Comparison of ENCODE assay signal across 8 cellular contexts in genomic region chr19:17103177-17103576, GRCh38. TPM values are rescaled to one million over a fixed set of nuclear protein-coding genes. Genes with fewer than 3 reads are reported as not detected.
A peak's percentile ranks its signal among the peaks of the same experiment; 100 is the strongest.
DNase-seq lines count a peak whose midpoint lies in the region; ATAC-seq, FAIRE-seq and TF ChIP-seq lines count a peak whose summit lies in the region.

No MANE protein-coding gene starts in this region.

- H3K4me2 ChIP-seq in HCT116 (ENCODE audit: low read length) (no peak overlapping the region), mesenchymal stem cell (ENCODE audit: low read length, poor library complexity, severe bottlenecking) (no peak overlapping the region)

- H3K27me3 ChIP-seq in Caco-2 (replicated peaks; ENCODE audit: control insufficient read depth, insufficient read depth, low read length) = no peaks in the 10 kb centered on the region
- no peaks in the 10 kb centered on the region for H3K27me3 ChIP-seq in HCT116 (ENCODE audit: insufficient read depth, low read length)
- H3K27me3 ChIP-seq in mesenchymal stem cell (ENCODE audit: control insufficient read depth in 1 of 2, insufficient read depth in 1 of 2, low read length in 2 of 2) = no peaks in the 10 kb centered on the region
- no peaks in the 10 kb centered on the region for H3K27me3 ChIP-seq in gastroesophageal sphincter
- no peaks in the 10 kb centered on the region for H3K27me3 ChIP-seq in pancreas

- DNase-seq in Caco-2 = peak in 1 of 2 experiments; percentile 35
- DNase-seq in HCT116 (ENCODE audit: low read depth, low spot score) = peak; percentile 40
- DNase-seq in amniotic epithelial cell (ENCODE audit: low read depth) = peak; percentile 60
- peak; percentile 58 for DNase-seq in mesenchymal stem cell
- no peak for DNase-seq in 8988T
- no peak for DNase-seq in pancreas

- H3K9me3 Mint-ChIP-seq in Caco-2 (ENCODE audit: unreplicated experiment) = no peaks in the 10 kb centered on the region

- H3K79me2 ChIP-seq in HCT116 (ENCODE audit: insufficient read depth, low read length) = peaks cover 71% of the 10 kb centered on the region

- H3K18ac ChIP-seq in mesenchymal stem cell (ENCODE audit: low read depth in 1 of 2, low read length in 2 of 2) = no peak overlapping the region

- H2AK5ac ChIP-seq in mesenchymal stem cell (ENCODE audit: low read length, severe bottlenecking) = no peak overlapping the region

- no peak for TF ChIP-seq POLR2A in HCT116 (IDR thresholded peaks at IDR 0.05; ENCODE audit: borderline replicate concordance, extremely low read depth, insufficient read depth, insufficient read length)
- TF ChIP-seq POLR2A in gastroesophageal sphincter (IDR thresholded peaks at IDR 0.05) = no peak

- BruUV-seq in Caco-2 (replicated peaks; lab: Mats Ljungman, UMichigan) = no TSS peak
- no TSS peak for BruUV-seq in HCT116 (replicated peaks; lab: Mats Ljungman, UMichigan)

- no peak overlapping the region for H3K4ac ChIP-seq in mesenchymal stem cell (ENCODE audit: low read depth in 1 of 2, low read length in 2 of 2)

- H3K9me3 ChIP-seq in Caco-2 = no peaks in the 10 kb centered on the region
- no peaks in the 10 kb centered on the region for H3K9me3 ChIP-seq in HCT116 (ENCODE audit: control insufficient read depth in 1 of 2, insufficient read depth in 1 of 2, low read depth in 1 of 2, low read length in 2 of 2)
- no peaks in the 10 kb centered on the region for H3K9me3 ChIP-seq in mesenchymal stem cell (ENCODE audit: control insufficient read depth, low read length)
- H3K9me3 ChIP-seq in gastroesophageal sphincter = no peaks in the 10 kb centered on the region
- H3K9me3 ChIP-seq in pancreas = no peaks in the 10 kb centered on the region

- intact Hi-C loops in Caco-2 (cut with micrococcal nuclease; ENCODE audit: unreplicated experiment) = no loop called here
- intact Hi-C loops in HCT116 (cut with micrococcal nuclease) = no loop called here
- intact Hi-C loops in pancreas (cut with DNase I) = no loop called here

- H2BK15ac ChIP-seq in mesenchymal stem cell (ENCODE audit: low read depth, poor library complexity, severe bottlenecking) = no peak overlapping the region

- no peak overlapping the region for H3K27ac ChIP-seq in HCT116 (ENCODE audit: low read depth, low read length)
- H3K27ac ChIP-seq in mesenchymal stem cell (ENCODE audit: low read length, poor library complexity, severe bottlenecking) = no peak overlapping the region
- H3K27ac ChIP-seq in gastroesophageal sphincter = no peak overlapping the region
- no peak overlapping the region for H3K27ac ChIP-seq in pancreas

- no peak for FAIRE-seq in pancreas (lab: Jason Lieb, UNC)

- H2BK120ac ChIP-seq in mesenchymal stem cell (ENCODE audit: low read depth, low read length) = no peak overlapping the region

- H3K4me3 ChIP-seq in Caco-2 (ENCODE audit: low read depth, low read length) = no peak overlapping the region
- no peak overlapping the region for H3K4me3 ChIP-seq in HCT116 (replicated peaks in 1 of 2; ENCODE audit: low read depth in 1 of 2, low read length in 2 of 2)
- no peak overlapping the region for H3K4me3 ChIP-seq in mesenchymal stem cell (ENCODE audit: insufficient read depth in 1 of 2, low read depth in 1 of 2, low read length in 2 of 2)
- H3K4me3 ChIP-seq in gastroesophageal sphincter = no peak overlapping the region
- H3K4me3 ChIP-seq in pancreas = no peak overlapping the region

- H4K8ac ChIP-seq in mesenchymal stem cell (ENCODE audit: low read length) = no peak overlapping the region

- no peak overlapping the region for H3K14ac ChIP-seq in mesenchymal stem cell (ENCODE audit: low read length in 2 of 2)

- no peak overlapping the region for H2AFZ ChIP-seq in HCT116 (ENCODE audit: low read depth, low read length, poor library complexity, severe bottlenecking)
- H2AFZ ChIP-seq in mesenchymal stem cell (ENCODE audit: low read depth, low read length) = no peak overlapping the region

- RAD21 ChIA-PET in HCT116 (lab: Charles Lee; ENCODE audit: low non-redundant PET in 1 of 2, low total read pairs in 2 of 2, uncharacterized antibody in 2 of 2, unreplicated experiment in 2 of 2) = no interaction called here

- no peak overlapping the region for H3K4me3 Mint-ChIP-seq in Caco-2 (ENCODE audit: unreplicated experiment)

- TF ChIP-seq CTCF in Caco-2 (IDR thresholded peaks at IDR 0.05; ENCODE audit: insufficient read depth in 1 of 2, low read depth in 1 of 2, low read length in 1 of 2, severe bottlenecking in 1 of 2, unreplicated experiment in 1 of 2) (peak; percentile 19 to 46), HCT116 (IDR thresholded peaks at IDR 0.05 in 2 of 3, conservative IDR thresholded peaks at IDR 0.05 in 1 of 3; ENCODE audit: borderline replicate concordance in 1 of 3, insufficient read depth in 1 of 3, low read depth in 2 of 3, low read length in 2 of 3) (peak; percentile 22 to 90 (median 79); a peak in 5 of 6 replicates), gastroesophageal sphincter (IDR thresholded peaks at IDR 0.05) (peak in 2 of 4 experiments; percentile 7 to 35), pancreas (IDR thresholded peaks at IDR 0.05) (peak in 2 of 4 donors; percentile 12 to 19)

- no peak overlapping the region for H4K91ac ChIP-seq in mesenchymal stem cell (ENCODE audit: low read length)

- H3K9me2 ChIP-seq in HCT116 (ENCODE audit: insufficient read depth) = no peaks in the 10 kb centered on the region

- POLR2A ChIA-PET in Caco-2 (lab: Charles Lee) = no interaction called here
- POLR2A ChIA-PET in HCT116 (lab: Charles Lee) = no interaction called here

- peaks cover 51% of the 10 kb centered on the region for H3K36me3 Mint-ChIP-seq in Caco-2 (ENCODE audit: insufficient read depth, unreplicated experiment)

- no peak overlapping the region for H2BK12ac ChIP-seq in mesenchymal stem cell (ENCODE audit: low read length in 2 of 2)

- H3K23ac ChIP-seq in mesenchymal stem cell (ENCODE audit: low read length in 2 of 2) = no peak overlapping the region

- TF ChIP-seq EP300 in gastroesophageal sphincter (IDR thresholded peaks at IDR 0.05) = no peak

- no peak overlapping the region for H3K27ac Mint-ChIP-seq in Caco-2 (ENCODE audit: unreplicated experiment)

- H3K27me3 Mint-ChIP-seq in Caco-2 (ENCODE audit: insufficient read depth, unreplicated experiment) = no peaks in the 10 kb centered on the region

- peaks cover 3% of the 10 kb centered on the region for H3K4me1 ChIP-seq in Caco-2
- H3K4me1 ChIP-seq in HCT116 (ENCODE audit: control insufficient read depth in 1 of 2, insufficient read depth in 2 of 2, low read length in 2 of 2) = peaks cover 19 to 23% of the 10 kb centered on the region in 2 experiments
- H3K4me1 ChIP-seq in mesenchymal stem cell (ENCODE audit: control insufficient read depth, insufficient read depth, low read depth, low read length) = peaks cover 30% of the 10 kb centered on the region
- H3K4me1 ChIP-seq in gastroesophageal sphincter = peaks cover 0 to 17% (median 11%) of the 10 kb centered on the region in 3 donors
- peaks cover 0 to under 1% (median 0%) of the 10 kb centered on the region in 3 donors for H3K4me1 ChIP-seq in pancreas

- WGBS in mesenchymal stem cell = 76% methylated on average over 3 of the region's 3 CpGs
- WGBS in gastroesophageal sphincter (ENCODE audit: low coverage in 1 of 2), 2 donors = 81 to 100% methylated on average over 2 of the region's 3 CpGs
- WGBS in pancreas, 2 donors = 66 to 78% methylated on average over 3 of the region's 3 CpGs

- H4K20me1 ChIP-seq in HCT116 (ENCODE audit: insufficient read depth) = no peaks in the 10 kb centered on the region

- no peak overlapping the region for H3K9ac ChIP-seq in HCT116 (ENCODE audit: low read length)
- no peak overlapping the region for H3K9ac ChIP-seq in mesenchymal stem cell (ENCODE audit: low read length)

- ATAC-seq in HCT116 (peak; percentile 43), GM21381 (IDR thresholded peaks at IDR 0.05; ENCODE audit: unreplicated experiment) (no peak), gastroesophageal sphincter (no peak), pancreas (no peak)

- peaks cover 4% of the 10 kb centered on the region for H3K4me1 Mint-ChIP-seq in Caco-2 (ENCODE audit: low read depth, unreplicated experiment)

- H3K36me3 ChIP-seq in Caco-2 (ENCODE audit: control insufficient read depth, insufficient read depth, low read length) = peaks cover 5% of the 10 kb centered on the region
- H3K36me3 ChIP-seq in HCT116 (ENCODE audit: control insufficient read depth in 1 of 2, insufficient read depth in 2 of 2, low read length in 2 of 2) = peaks cover 10 to 14% of the 10 kb centered on the region in 2 experiments
- peaks cover 40 to 54% of the 10 kb centered on the region in 2 experiments for H3K36me3 ChIP-seq in mesenchymal stem cell (ENCODE audit: control insufficient read depth in 1 of 2, insufficient read depth in 2 of 2, low read depth in 1 of 2, low read length in 2 of 2)
- peaks cover 0 to 49% of the 10 kb centered on the region in 2 donors for H3K36me3 ChIP-seq in gastroesophageal sphincter
- peaks cover 0 to 19% (median 0%) of the 10 kb centered on the region in 3 donors for H3K36me3 ChIP-seq in pancreas

- H2BK5ac ChIP-seq in mesenchymal stem cell (ENCODE audit: low read depth, low read length, poor library complexity, severe bottlenecking) = no peak overlapping the region

- peak; percentile 49; the same call in 1 of the 2 replicates for TF ChIP-seq RAD21 in HCT116 (IDR thresholded peaks at IDR 0.05; ENCODE audit: low read depth)

- peaks cover 34% of the 10 kb centered on the region for H3K79me1 ChIP-seq in mesenchymal stem cell (replicated peaks; ENCODE audit: low read length, poor library complexity, severe bottlenecking)

- CTCF ChIA-PET in Caco-2 (lab: Charles Lee) (interaction anchor here (0.6 kb wide), 1 partner anchor 352 kb away, joined by 3 read pairs; no protein-coding TSS in a partner anchor), HCT116 (lab: Charles Lee) (no interaction called here)

TF ChIP-seq in HCT116, 20 proteins besides CTCF, POLR2A, EP300 and RAD21:
- TF ChIP-seq FOSL1 (IDR thresholded peaks at IDR 0.05; ENCODE audit: low read depth) (no peak), CBX3 (IDR thresholded peaks at IDR 0.05; ENCODE audit: low read depth) (peak; percentile 48; the same call in 1 of the 2 replicates)
TF ChIP-seq in HCT116: peak in this region for 1.

RNA-seq across cellular contexts. Expression of gene MYO9B, which starts 27.6 kb away (rescaled TPM):
- total RNA-seq in Caco-2 (2022) = 47.6 and 52.8 TPM in 2 replicates
- 74.6 TPM for total RNA-seq in HCT116 (2021; ENCODE audit: unreplicated experiment)
- 51.3 and 57.0 TPM in 2 replicates for polyA plus RNA-seq in HCT116 (2012)
- polyA plus RNA-seq in mesenchymal stem cell (2013, experiment 1 of 2) = 49.4 TPM
- 51.6 TPM for polyA plus RNA-seq in mesenchymal stem cell (2013, experiment 2 of 2)
- 10 to 100 TPM; 38.1 to 77.7 (median 66.2) TPM for total RNA-seq in gastroesophageal sphincter
- 10 to 100 TPM; 16.6 to 49.2 (median 20.8) TPM for total RNA-seq in pancreas
- polyA plus RNA-seq in pancreas = 10 to 100 TPM; 40.9 to 53.4 TPM

RNA-seq across cellular contexts. Expression of gene HAUS8, which starts 27.9 kb away (rescaled TPM):
- 24.4 and 30.6 TPM in 2 replicates for total RNA-seq in Caco-2 (2022)
- 23.6 TPM for total RNA-seq in HCT116 (2021; ENCODE audit: unreplicated experiment)
- polyA plus RNA-seq in HCT116 (2012) = 11.7 and 13.8 TPM in 2 replicates
- polyA plus RNA-seq in mesenchymal stem cell (2013, experiment 1 of 2) = 5.1 TPM
- 6.6 TPM for polyA plus RNA-seq in mesenchymal stem cell (2013, experiment 2 of 2)
- total RNA-seq in gastroesophageal sphincter = 1 to 10 TPM; 3.2 to 6.4 (median 5.5) TPM
- total RNA-seq in pancreas = 1 to 10 TPM; 2.0 to 5.6 (median 2.1) TPM
- polyA plus RNA-seq in pancreas = 10 to 100 TPM in 1 of 2 donors, 1 to 10 TPM in 1; 6.5 to 12.0 TPM

Comparison
In these comparisons a context has a peak if more than half of its experiments do, and no peak if none do; other contexts are left out.
1. DNase-seq: peak in HCT116 (single experiment), amniotic epithelial cell (single experiment) and mesenchymal stem cell (single experiment); none in 8988T (single experiment) and pancreas (0 of 6).